ENCODE assay signal across 9 cellular contexts in the genomic region with DNA sequence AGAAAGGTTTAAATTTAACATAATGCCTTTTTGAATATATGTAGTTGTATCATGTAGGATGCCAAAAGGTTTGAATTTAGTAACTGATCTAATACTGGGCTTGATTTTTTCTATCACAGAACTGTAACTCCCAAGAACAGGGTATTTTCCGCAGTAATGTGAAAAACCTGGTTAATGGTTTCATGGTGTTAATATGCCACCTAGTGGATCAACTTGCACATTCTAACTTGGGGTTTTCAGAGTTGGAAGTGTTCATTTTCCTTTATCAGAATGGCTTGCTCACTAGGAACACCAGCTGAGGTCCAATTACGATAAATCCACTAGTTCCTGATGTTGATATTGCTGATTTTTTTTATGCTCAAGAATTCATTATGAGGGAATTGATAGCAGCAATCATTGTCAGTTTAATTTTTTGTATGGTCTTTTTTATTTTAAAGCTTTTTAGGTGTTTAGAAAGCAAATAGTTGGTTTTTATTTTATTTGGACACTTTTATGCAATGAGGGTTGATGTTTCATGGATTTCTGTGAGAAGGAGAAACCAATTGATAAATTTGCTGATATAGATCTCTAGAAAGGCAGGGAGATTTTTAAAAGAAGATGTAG.
DNase-seq lines count a peak whose midpoint lies in the region; ATAC-seq and TF ChIP-seq lines count a peak whose summit lies in the region.
"Had no signal": no experiment of that assay in that cellular context is flagged by ENCODE, and none has a peak within 500 bp of the region (broad histone marks: within the 10 kb centered on the region; RNA-seq: fewer than 3 reads in every experiment).

No MANE protein-coding gene starts in this region.

- H4K20me1 ChIP-seq in Loucy (ENCODE audit: insufficient read depth, low read length, poor library complexity, severe bottlenecking), result no peaks in the 10 kb centered on the region

- H3K36me3 Mint-ChIP-seq in naive B cell, result no peaks in the 10 kb centered on the region

- no peaks in the 10 kb centered on the region for H3K4me1 Mint-ChIP-seq in naive B cell

- H2AFZ ChIP-seq in Loucy (ENCODE audit: low read length), result peak overlapping the region; percentile 37; the same call in 1 of the 2 replicates

- no peaks in the 10 kb centered on the region for H3K9me2 ChIP-seq in Loucy (replicated peaks; ENCODE audit: low read depth, low read length)

- no peaks in the 10 kb centered on the region for H3F3A ChIP-seq in Loucy (ENCODE audit: low read depth)

- H3K9me3 ChIP-seq in Loucy (ENCODE audit: insufficient read depth, low read depth, low read length), result no peaks in the 10 kb centered on the region

- H3K4me1 ChIP-seq in Loucy (ENCODE audit: insufficient read depth, low read length, poor library complexity, severe bottlenecking), result peaks cover 7% of the 10 kb centered on the region

- H3K4me2 ChIP-seq in Loucy (ENCODE audit: low read depth, low read length, poor library complexity, severe bottlenecking), result no peak overlapping the region

- DNase-seq in ELR (ENCODE audit: low read depth) (peak; percentile 73), RPMI8226 (peak; percentile 49), epithelial cell of proximal tubule (ENCODE audit: low read depth) (no peak), naive B cell (peak; percentile 13), islet precursor cell (no peak)
- no peak for DNase-seq in stimulated activated CD4-positive, alpha-beta T cell treated with anti-CD3 and anti-CD28 coated beads, Interleukin-15, amount 100 ng/mL, for 24 hours

- H3K27me3 Mint-ChIP-seq in naive B cell, result peaks cover 0 to 3% (median 0%) of the 10 kb centered on the region in 3 donors
- H3K27me3 Mint-ChIP-seq: stimulated activated naive CD8-positive, alpha-beta T cell treated with anti-CD3 and anti-CD28 coated beads, Interleukin-15, Interleukin-2, amounts not matched to agents 100 ng/mL and 50 ng/mL, for 24 hours had no signal

- ATAC-seq in GM21737 (IDR thresholded peaks at IDR 0.05; ENCODE audit: unreplicated experiment) (peak; percentile 68), naive B cell (ENCODE audit: low read depth in 2 of 2) (peak in 1 of 2 donors; percentile 44)

- H3K4me3 ChIP-seq in Loucy (ENCODE audit: low read length, poor library complexity, severe bottlenecking), result no peak overlapping the region
- no peak overlapping the region for H3K4me3 ChIP-seq in epithelial cell of proximal tubule (ENCODE audit: low read depth, low read length)

- peak; percentile 85 for TF ChIP-seq CTCF in Loucy (conservative IDR thresholded peaks at IDR 0.05; ENCODE audit: low read length)
- TF ChIP-seq CTCF in epithelial cell of proximal tubule (conservative IDR thresholded peaks at IDR 0.05; ENCODE audit: low read depth, low read length), result peak; percentile 74

- H3K36me3 ChIP-seq in Loucy (ENCODE audit: insufficient read depth, low read length), result no peaks in the 10 kb centered on the region

- H3K79me2 ChIP-seq in Loucy (ENCODE audit: insufficient read depth, low read length), result no peaks in the 10 kb centered on the region

- H3K27me3 ChIP-seq in Loucy (ENCODE audit: insufficient read depth, low read length, poor library complexity, severe bottlenecking), result no peaks in the 10 kb centered on the region

- H3K9me3 Mint-ChIP-seq in naive B cell, result no peaks in the 10 kb centered on the region
- H3K9me3 Mint-ChIP-seq: stimulated activated naive CD8-positive, alpha-beta T cell treated with anti-CD3 and anti-CD28 coated beads, Interleukin-15, Interleukin-2, amounts not matched to agents 100 ng/mL and 50 ng/mL, for 24 hours had no signal

- H3K9ac ChIP-seq in Loucy (ENCODE audit: low read depth, low read length, poor library complexity, severe bottlenecking), result no peak overlapping the region

- H3K4me3 Mint-ChIP-seq in naive B cell, result no peak overlapping the region
- H3K4me3 Mint-ChIP-seq: stimulated activated naive CD8-positive, alpha-beta T cell treated with anti-CD3 and anti-CD28 coated beads, Interleukin-15, Interleukin-2, amounts not matched to agents 100 ng/mL and 50 ng/mL, for 24 hours had no signal

- no peak overlapping the region for H3K27ac Mint-ChIP-seq in naive B cell
- H3K27ac Mint-ChIP-seq: stimulated activated naive CD8-positive, alpha-beta T cell treated with anti-CD3 and anti-CD28 coated beads, Interleukin-15, Interleukin-2, amounts not matched to agents 100 ng/mL and 50 ng/mL, for 24 hours had no signal

Comparison
In these comparisons a context has a peak if more than half of its experiments do, and no peak if none do; other contexts are left out.
1. DNase-seq: peak in ELR (single experiment), RPMI8226 (single experiment) and naive B cell (single experiment); none in epithelial cell of proximal tubule (single experiment), stimulated activated CD4-positive, alpha-beta T cell treated with anti-CD3 and anti-CD28 coated beads, Interleukin-15, amount 100 ng/mL, for 24 hours (single experiment) and islet precursor cell (single experiment).